12 cellular contexts compared by ENCODE assay signal in the genomic region with DNA sequence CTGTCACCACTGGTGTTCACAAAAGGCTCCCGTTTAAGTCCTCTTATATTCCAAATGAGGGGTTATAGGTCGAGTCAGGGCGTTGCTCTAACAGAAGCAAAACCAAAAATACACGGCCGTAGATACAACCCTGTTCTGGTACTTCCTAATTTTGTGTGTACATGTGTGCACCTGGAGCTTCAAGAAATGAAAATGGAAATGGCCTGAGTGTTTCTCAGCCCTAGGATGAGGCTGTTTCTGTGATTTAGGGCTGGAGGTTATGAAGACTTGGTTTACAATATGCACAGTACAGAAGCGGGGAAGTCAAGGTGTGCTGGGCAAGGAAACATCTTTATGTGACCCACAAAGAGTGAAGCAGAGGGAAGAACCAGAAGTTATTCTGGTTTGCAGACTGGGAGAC.
DNase-seq lines count a peak whose midpoint lies in the region; ATAC-seq and TF ChIP-seq lines count a peak whose summit lies in the region.
"Had no signal": no experiment of that assay in that cellular context is flagged by ENCODE, and none has a peak within 500 bp of the region (broad histone marks: within the 10 kb centered on the region; RNA-seq: fewer than 3 reads in every experiment).

No MANE protein-coding gene starts in this region.

- H3K27me3 Mint-ChIP-seq in Calu3 (ENCODE audit: unreplicated experiment) (no peaks in the 10 kb centered on the region), immature natural killer cell (ENCODE audit: low read depth in 3 of 3) (peaks cover 0 to 4% (median 0%) of the 10 kb centered on the region in 3 donors)

- H3K4me3 Mint-ChIP-seq in Calu3 (ENCODE audit: low read depth, unreplicated experiment), result no peak overlapping the region
- peak overlapping the region in 1 of 5 donors; percentile 19 for H3K4me3 Mint-ChIP-seq in immature natural killer cell

- peaks cover 4% of the 10 kb centered on the region for H3K36me3 ChIP-seq in OCI-LY7 (ENCODE audit: insufficient read depth, low read length)
- H3K36me3 ChIP-seq: esophagus squamous epithelium, transverse colon had no signal

- peak overlapping the region; percentile 71 for H3K27ac ChIP-seq in OCI-LY7 (ENCODE audit: low read depth, low read length, poor library complexity, severe bottlenecking)
- H3K27ac ChIP-seq: esophagus squamous epithelium had no signal

- peaks cover 23% of the 10 kb centered on the region for H3K36me3 Mint-ChIP-seq in Calu3 (ENCODE audit: insufficient read depth, unreplicated experiment)
- H3K36me3 Mint-ChIP-seq in immature natural killer cell, result no peaks in the 10 kb centered on the region

- peaks cover 89% of the 10 kb centered on the region for H3K4me1 ChIP-seq in OCI-LY7 (ENCODE audit: insufficient read depth, low read length, poor library complexity, severe bottlenecking)

- peaks cover 12% of the 10 kb centered on the region; the same call in 1 of the 2 replicates for H3K79me2 ChIP-seq in OCI-LY7 (ENCODE audit: insufficient read depth, low read depth, low read length)

- TF ChIP-seq CTCF in Calu3 (IDR thresholded peaks at IDR 0.05; ENCODE audit: unreplicated experiment), result no peak
- TF ChIP-seq CTCF in OCI-LY7 (conservative IDR thresholded peaks at IDR 0.05; ENCODE audit: low read length), result no peak
- no peak for TF ChIP-seq CTCF in foreskin fibroblast (IDR thresholded peaks at IDR 0.05; ENCODE audit: low read depth, low read length)

- POLR2A ChIA-PET in OCI-LY7 (lab: Charles Lee), result interaction anchor here (0.8 to 2.3 kb wide), 8 partner anchors 14 to 249 kb away, joined by 3 to 7 read pairs (median 3); no protein-coding TSS in a partner anchor

- DNase-seq in Calu3 (no peak), OCI-LY7 (ENCODE audit: low spot score) (peak; percentile 78), immature natural killer cell (no peak), NCI-H2029 treated with DMSO at 0.1 percent for 48 hours (lab: John Stamatoyannopoulos, UW) (no peak), foreskin fibroblast (no peak), T-helper 9 cell (no peak)
- DNase-seq: activated CD4-positive, alpha-beta T cell treated with anti-CD3 and anti-CD28 coated beads for 48 hours; esophagus squamous epithelium; NCI-H1694 treated with DMSO at 0.1 percent for 48 hours; transverse colon had no signal

- CTCF ChIA-PET in Calu3 (lab: Charles Lee), result interaction anchor here (1.1 kb wide), 1 partner anchor 122 kb away, joined by 4 read pairs; no protein-coding TSS in a partner anchor
- CTCF ChIA-PET in OCI-LY7 (lab: Charles Lee; ENCODE audit: unreplicated experiment), result interaction anchor here (1.1 to 1.3 kb wide), 3 partner anchors 54 to 171 kb away, joined by 3 to 6 read pairs (median 5); no protein-coding TSS in a partner anchor

- H3K9me3 Mint-ChIP-seq in Calu3 (ENCODE audit: low read depth, unreplicated experiment), result no peaks in the 10 kb centered on the region
- peaks cover 0 to 2% (median 0%) of the 10 kb centered on the region in 6 donors for H3K9me3 Mint-ChIP-seq in immature natural killer cell

- H3K4me3 ChIP-seq in OCI-LY7 (ENCODE audit: low read depth, low read length, poor library complexity, severe bottlenecking), result peak overlapping the region; percentile 56
- no peak overlapping the region for H3K4me3 ChIP-seq in foreskin fibroblast (ENCODE audit: low read depth in 1 of 2, low read length in 2 of 2)
- H3K4me3 ChIP-seq: esophagus squamous epithelium, transverse colon had no signal

- intact Hi-C loops in Calu3 (cut with micrococcal nuclease; ENCODE audit: unreplicated experiment), result no loop called here
- intact Hi-C loops in OCI-LY7 (cut with micrococcal nuclease; ENCODE audit: unreplicated experiment), result loop anchor here (5.0 kb wide), 1 partner anchor 124 kb away; a partner anchor contains a TSS

- peak overlapping the region; percentile 91 for H3K4me2 ChIP-seq in OCI-LY7 (ENCODE audit: low read length)

- no TSS peak for BruUV-seq in Calu3 (replicated peaks; lab: Mats Ljungman, UMichigan)
- no TSS peak for BruUV-seq in OCI-LY7 (replicated peaks; lab: Mats Ljungman, UMichigan)

- H3K4me1 Mint-ChIP-seq in Calu3 (ENCODE audit: low read depth, unreplicated experiment) (peaks cover 91% of the 10 kb centered on the region), immature natural killer cell (peaks cover 66 to 90% of the 10 kb centered on the region in 2 donors)

- peak overlapping the region; percentile 14; the same call in 1 of the 2 replicates for H2AFZ ChIP-seq in OCI-LY7 (ENCODE audit: low read length)

- ATAC-seq in GM21529 (IDR thresholded peaks at IDR 0.05; ENCODE audit: unreplicated experiment) (peak; percentile 21), GM19452 (IDR thresholded peaks at IDR 0.05; ENCODE audit: unreplicated experiment) (no peak)

- H3K27ac Mint-ChIP-seq in Calu3 (ENCODE audit: unreplicated experiment) (peak overlapping the region; percentile 88), immature natural killer cell (peak overlapping the region; percentile 53 to 89 (median 60))

- H3K9me3 ChIP-seq in OCI-LY7 (ENCODE audit: low read length), result 0 out of 2 replicates have a peak, but pooled peaks cover 4% of the 10 kb centered on the region
- H3K9me3 ChIP-seq: esophagus squamous epithelium, transverse colon had no signal

- H4K20me1 ChIP-seq in OCI-LY7 (ENCODE audit: insufficient read depth, low read length), result peaks cover 4% of the 10 kb centered on the region; the same call in 1 of the 2 replicates

- no peaks in the 10 kb centered on the region for H3K9me2 ChIP-seq in OCI-LY7 (ENCODE audit: insufficient read depth, low read length)
